In the genomic region with DNA sequence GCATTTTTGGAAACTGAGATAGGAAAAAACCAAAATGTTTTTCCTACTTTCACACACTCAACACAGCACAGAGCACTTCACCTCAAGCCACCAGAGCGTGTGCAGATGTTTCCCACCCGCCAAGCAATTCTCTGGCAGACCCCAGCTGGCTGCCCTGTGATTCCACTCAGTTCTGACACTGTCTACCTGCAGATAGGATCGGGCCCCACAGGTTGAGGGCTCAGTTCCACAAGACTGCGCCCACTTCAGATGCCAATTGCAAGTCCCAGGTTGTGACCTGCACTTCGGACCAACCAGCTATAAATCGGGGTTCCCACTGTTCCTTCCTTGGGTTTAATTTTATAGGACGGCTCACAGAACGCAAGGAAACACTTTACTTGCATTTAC, we compare ENCODE assay signal across 26 cellular contexts. TPM values are rescaled to one million over a fixed set of nuclear protein-coding genes. Genes with fewer than 3 reads are reported as not detected.
DNase-seq lines count a peak whose midpoint lies in the region; ATAC-seq, FAIRE-seq and TF ChIP-seq lines count a peak whose summit lies in the region.
"Had no signal": no experiment of that assay in that cellular context is flagged by ENCODE, and none has a peak within 500 bp of the region (broad histone marks: within the 10 kb centered on the region; RNA-seq: fewer than 3 reads in every experiment).

No MANE protein-coding gene starts in this region.

- TF ChIP-seq POLR2A in IMR-90 (IDR thresholded peaks at IDR 0.05; ENCODE audit: low read depth, low read length) = no peak
- TF ChIP-seq POLR2A in H1 (IDR thresholded peaks at IDR 0.05; ENCODE audit: control extremely low read depth in 1 of 2, low read depth in 2 of 2, low read length in 2 of 2) = no peak
- no peak for TF ChIP-seq POLR2A in GM18505 (IDR thresholded peaks at IDR 0.05; ENCODE audit: borderline replicate concordance, extremely low read depth, insufficient read depth, insufficient read length)

- WGBS in IMR-90 (ENCODE audit: extremely low coverage in 2 of 2, insufficient read length in 1 of 2), 2 experiments = 76% methylated on average over 5 of the region's 8 CpGs; no CpG with 5 or more reads in 1 of the 2 experiments
- 60% methylated on average over 8 of the region's 8 CpGs; no CpG with 5 or more reads in 1 of the 2 experiments for WGBS in H1 (ENCODE audit: extremely low coverage in 1 of 2, insufficient coverage in 1 of 2, insufficient read length in 1 of 2, insufficient replicate concordance in 2 of 2, low coverage in 1 of 2, low lambda C conversion rate in 2 of 2, missing lambda C conversion rate in 1 of 2), 2 experiments
- 90% methylated on average over 8 of the region's 8 CpGs for WGBS in right cardiac atrium

- no peaks in the 10 kb centered on the region for H3K36me3 ChIP-seq in BLaER1
- peaks cover 14% of the 10 kb centered on the region; the same call in 1 of the 2 replicates for H3K36me3 ChIP-seq in IMR-90 (ENCODE audit: control insufficient read depth, insufficient read depth, low read length)
- no peaks in the 10 kb centered on the region for H3K36me3 ChIP-seq in H1 (ENCODE audit: control insufficient read depth in 2 of 4, insufficient read depth in 4 of 4, low read length in 3 of 4)
- H3K36me3 ChIP-seq: BE2C, upper lobe of right lung had no signal

- H3K9ac ChIP-seq in BLaER1 (peak overlapping the region; percentile 30; the same call in 1 of the 2 replicates), IMR-90 (ENCODE audit: low read depth, low read length) (no peak overlapping the region), H1 (replicated peaks in 1 of 4; ENCODE audit: extremely low read depth in 1 of 4, low read depth in 3 of 4, low read length in 3 of 4) (peak overlapping the region in 1 of 4 experiments; percentile 51; a peak in 1 of 7 replicates)
- H3K9ac ChIP-seq: SK-N-SH had no signal

- H3K4me2 ChIP-seq in BLaER1 = peak overlapping the region; percentile 74
- no peak overlapping the region for H3K4me2 ChIP-seq in IMR-90 (ENCODE audit: low read depth, low read length)
- H3K4me2 ChIP-seq in H1 (ENCODE audit: insufficient read depth in 1 of 2, low read depth in 2 of 2, low read length in 2 of 2) = peak overlapping the region; percentile 28 to 75; a peak in 3 of 4 replicates
- H3K4me2 ChIP-seq: SK-N-SH had no signal

- H2BK120ac ChIP-seq in IMR-90 (ENCODE audit: low read depth, low read length) = no peak overlapping the region
- peak overlapping the region; percentile 35 for H2BK120ac ChIP-seq in H1 (replicated peaks; ENCODE audit: low read depth, low read length)

- intact Hi-C loops in IMR-90 (cut with micrococcal nuclease) (no loop called here), right cardiac atrium (cut with DNase I) (no loop called here)

- H2AK5ac ChIP-seq in IMR-90 (ENCODE audit: low read depth, low read length) (no peak overlapping the region), H1 (ENCODE audit: low read depth, low read length) (peak overlapping the region; percentile 96; the same call in 1 of the 2 replicates)

- H2AK9ac ChIP-seq in IMR-90 (replicated peaks; ENCODE audit: low read depth, low read length, poor library complexity) = peak overlapping the region; percentile 17

- H3K23me2 ChIP-seq in H1 (ENCODE audit: low read depth, low read length) = peaks cover 2% of the 10 kb centered on the region

- peaks cover 68% of the 10 kb centered on the region for H3K4me1 Mint-ChIP-seq in neural crest cell
- H3K4me1 Mint-ChIP-seq: IgD-negative memory B cell had no signal

- no peaks in the 10 kb centered on the region for H3K36me3 Mint-ChIP-seq in neural crest cell (ENCODE audit: low read depth)
- H3K36me3 Mint-ChIP-seq: IgD-negative memory B cell; naive thymus-derived CD8-positive, alpha-beta T cell had no signal

- no peak overlapping the region for H3K56ac ChIP-seq in IMR-90 (ENCODE audit: extremely low read depth, insufficient read depth, low read length)
- H3K56ac ChIP-seq in H1 (replicated peaks; ENCODE audit: insufficient read length, low read depth, low read length) = no peak overlapping the region

- CTCF ChIA-PET in IMR-90 (lab: Yijun Ruan, JAX) = no interaction called here
- CTCF ChIA-PET in H1 (lab: Charles Lee; ENCODE audit: partially characterized antibody) = interaction anchor here (0.8 to 1.9 kb wide), 12 partner anchors 8 to 407 kb away, joined by 3 to 12 read pairs (median 4); a partner anchor contains a TSS

- H3K4me1 ChIP-seq in BLaER1 = peaks cover 93% of the 10 kb centered on the region
- H3K4me1 ChIP-seq in IMR-90 (ENCODE audit: control insufficient read depth, insufficient read depth, low read length) = peaks cover 10% of the 10 kb centered on the region
- H3K4me1 ChIP-seq in H1 (replicated peaks in 1 of 4; ENCODE audit: control insufficient read depth in 3 of 4, insufficient read depth in 4 of 4, low read length in 3 of 4) = peaks cover 29 to 50% (median 41%) of the 10 kb centered on the region in 4 experiments
- peaks cover 13% of the 10 kb centered on the region for H3K4me1 ChIP-seq in right cardiac atrium (ENCODE audit: control insufficient read depth, insufficient read depth, low read length)

- H2AFZ ChIP-seq in IMR-90 (replicated peaks; ENCODE audit: low read length, poor library complexity) (no peak overlapping the region), H1 (ENCODE audit: low read length) (no peak overlapping the region)

- H3K79me1 ChIP-seq in IMR-90 (ENCODE audit: low read depth in 1 of 2, low read length in 2 of 2) (peaks cover 0 to 2% of the 10 kb centered on the region in 2 experiments; a peak in 1 of 4 replicates), H1 (ENCODE audit: low read depth, low read length) (no peaks in the 10 kb centered on the region)

- H3K9me1 ChIP-seq in IMR-90 (ENCODE audit: insufficient read depth, low read length) = 0 out of 2 replicates have a peak, but pooled peaks cover 4% of the 10 kb centered on the region

- H3K79me2 ChIP-seq in H1 (ENCODE audit: control insufficient read depth in 1 of 2, insufficient read depth in 2 of 2, low read length in 2 of 2) = no peaks in the 10 kb centered on the region

- no peak overlapping the region for H4K8ac ChIP-seq in IMR-90 (ENCODE audit: low read depth in 2 of 2, low read length in 2 of 2)
- H4K8ac ChIP-seq in H1 (ENCODE audit: extremely low read depth, insufficient read depth, low read length) = peak overlapping the region; percentile 22; the same call in 1 of the 2 replicates

- H3K18ac ChIP-seq in IMR-90 (ENCODE audit: low read depth, low read length) (no peak overlapping the region), H1 (ENCODE audit: extremely low read depth, low read length) (peak overlapping the region; percentile 82)

- H2BK5ac ChIP-seq in IMR-90 (ENCODE audit: low read depth, low read length, poor library complexity, severe bottlenecking) (no peak overlapping the region), H1 (ENCODE audit: low read depth, low read length) (peak overlapping the region; percentile 89; the same call in 1 of the 2 replicates)

- H3K14ac ChIP-seq in IMR-90 (replicated peaks; ENCODE audit: low read depth, low read length) = no peak overlapping the region
- no peak overlapping the region for H3K14ac ChIP-seq in H1 (ENCODE audit: insufficient read length)

- TF ChIP-seq CTCF in IMR-90 (conservative IDR thresholded peaks at IDR 0.05; ENCODE audit: low read depth, low read length) (no peak), H1 (IDR thresholded peaks at IDR 0.05; ENCODE audit: control extremely low read depth in 1 of 3, insufficient read depth in 1 of 3, low read depth in 1 of 3, low read length in 3 of 3) (no peak), neural crest cell (conservative IDR thresholded peaks at IDR 0.05) (no peak)

- H2BK15ac ChIP-seq in IMR-90 (ENCODE audit: low read depth, low read length) = no peak overlapping the region
- 0 out of 2 replicates have a peak overlapping the region, but pooled peaks have one; percentile 63 for H2BK15ac ChIP-seq in H1 (ENCODE audit: low read length)

- H2BK12ac ChIP-seq in H1 (ENCODE audit: low read depth, low read length) = peak overlapping the region; percentile 97

- no peak overlapping the region for H4K91ac ChIP-seq in IMR-90 (ENCODE audit: insufficient read depth, low read depth, low read length)
- H4K91ac ChIP-seq in H1 (replicated peaks; ENCODE audit: insufficient read length, low read length) = peak overlapping the region; percentile 8

- H3K27me3 Mint-ChIP-seq in neural crest cell (ENCODE audit: low read depth) = no peaks in the 10 kb centered on the region

- peak overlapping the region; percentile 48 for H3K4me3 Mint-ChIP-seq in neural crest cell
- H3K4me3 Mint-ChIP-seq: naive thymus-derived CD8-positive, alpha-beta T cell had no signal

- no peak for TF ChIP-seq EP300 in H1 (IDR thresholded peaks at IDR 0.05; ENCODE audit: borderline replicate concordance in 1 of 2, low read depth in 2 of 2, low read length in 2 of 2)

- H4K20me1 ChIP-seq in BLaER1 (no peaks in the 10 kb centered on the region; the same call in 1 of the 2 replicates), IMR-90 (ENCODE audit: insufficient read depth, low read length) (peaks cover 9% of the 10 kb centered on the region; the same call in 1 of the 2 replicates), H1 (replicated peaks in 1 of 2; ENCODE audit: control insufficient read depth in 1 of 2, insufficient read depth in 2 of 2, low read length in 2 of 2) (no peaks in the 10 kb centered on the region)

- no peak for DNase-seq in IMR-90
- no peak for DNase-seq in H1 (ENCODE audit: low read depth in 1 of 2, low spot score in 2 of 2)
- DNase-seq in neural crest cell (ENCODE audit: low read depth, low spot score) = no peak
- DNase-seq in right cardiac atrium = no peak
- DNase-seq in NCI-H146 (lab: John Stamatoyannopoulos, UW) = no peak
- DNase-seq: activated CD4-positive, alpha-beta T cell treated with anti-CD3 and anti-CD28 coated beads for 4 hours; activated CD8-positive, alpha-beta memory T cell treated with anti-CD3 and anti-CD28 coated beads for 24 hours; activated gamma-delta T cell; activated T-cell treated with anti-CD3 and anti-CD28 coated beads, Interleukin-2, amount 50 U/mL, for 1 hour; DMS79; left colon; NCI-H2081 treated with DMSO at 0.1 percent for 48 hours; NK-92 treated with Interleukin-12 subunit alpha and Interleukin-12 subunit beta, amount 100 ng/mL, for 24 hours; psoas muscle; SK-N-SH; small intestine; stimulated activated CD4-positive, alpha-beta T cell treated with anti-CD3 and anti-CD28 coated beads, Interleukin-2, amount 100 ng/mL, for 24 hours; upper lobe of right lung had no signal

- no peak for FAIRE-seq in H1 (lab: Jason Lieb, UNC)
- FAIRE-seq: H54, RCC 7860, small intestine had no signal

- H3K9me3 Mint-ChIP-seq in neural crest cell = no peaks in the 10 kb centered on the region
- H3K9me3 Mint-ChIP-seq: naive thymus-derived CD8-positive, alpha-beta T cell had no signal

- H4K5ac ChIP-seq in IMR-90 (ENCODE audit: low read depth, low read length) (no peak overlapping the region), H1 (ENCODE audit: insufficient read length, low read depth, low read length) (no peak overlapping the region)

- no peaks in the 10 kb centered on the region for H3K27me3 ChIP-seq in BLaER1
- H3K27me3 ChIP-seq in IMR-90 (ENCODE audit: control insufficient read depth, insufficient read depth, low read length) = no peaks in the 10 kb centered on the region
- H3K27me3 ChIP-seq in H1 (replicated peaks in 1 of 4; ENCODE audit: control insufficient read depth in 3 of 4, extremely low read depth in 1 of 4, insufficient read depth in 3 of 4, low read length in 3 of 4) = no peaks in the 10 kb centered on the region; a peak in 1 of 7 replicates
- no peaks in the 10 kb centered on the region for H3K27me3 ChIP-seq in right cardiac atrium (ENCODE audit: control insufficient read depth, insufficient read depth)
- H3K27me3 ChIP-seq: BE2C, upper lobe of right lung had no signal

- no peak overlapping the region for H3K27ac Mint-ChIP-seq in neural crest cell (ENCODE audit: unreplicated experiment)
- H3K27ac Mint-ChIP-seq: naive thymus-derived CD8-positive, alpha-beta T cell had no signal

- BruUV-seq in IMR-90 (replicated peaks; lab: Mats Ljungman, UMichigan) = no TSS peak

- H3K4me3 ChIP-seq in BLaER1 (peak overlapping the region; percentile 24; the same call in 1 of the 2 replicates), IMR-90 (ENCODE audit: insufficient read depth, low read depth, low read length) (no peak overlapping the region), H1 (ENCODE audit: extremely low read depth in 1 of 4, insufficient read depth in 2 of 4, low read depth in 3 of 4, low read length in 4 of 4) (peak overlapping the region in 1 of 4 experiments; percentile 4; a peak in 1 of 8 replicates), right cardiac atrium (ENCODE audit: low read length) (no peak overlapping the region)
- H3K4me3 ChIP-seq: psoas muscle, upper lobe of right lung had no signal

- no peaks in the 10 kb centered on the region for H3K9me3 ChIP-seq in BLaER1
- no peaks in the 10 kb centered on the region for H3K9me3 ChIP-seq in IMR-90 (ENCODE audit: control insufficient read depth, insufficient read depth, low read length)
- no peaks in the 10 kb centered on the region for H3K9me3 ChIP-seq in H1 (ENCODE audit: insufficient read depth in 2 of 2, low read depth in 1 of 2, low read length in 1 of 2)
- no peaks in the 10 kb centered on the region for H3K9me3 ChIP-seq in right cardiac atrium (ENCODE audit: control insufficient read depth, low read length)
- H3K9me3 ChIP-seq: BE2C, psoas muscle, SK-N-SH, upper lobe of right lung had no signal

- in situ Hi-C loops in IMR-90 (cut with MboI; ENCODE audit: low sequenced_read_pairs) = no loop called here

- H3K4ac ChIP-seq in IMR-90 (ENCODE audit: low read depth, low read length) (no peak overlapping the region), H1 (replicated peaks; ENCODE audit: insufficient read length, low read depth, low read length) (peak overlapping the region; percentile 86)

- H3K27ac ChIP-seq in BLaER1 (peak overlapping the region; percentile 19; the same call in 1 of the 2 replicates), IMR-90 (ENCODE audit: insufficient read depth, low read length) (no peak overlapping the region), H1 (ENCODE audit: low read depth, low read length) (peak overlapping the region; percentile 61), right cardiac atrium (ENCODE audit: low read length) (no peak overlapping the region)
- H3K27ac ChIP-seq: psoas muscle, upper lobe of right lung had no signal

- POLR2A ChIA-PET in IMR-90 (lab: Charles Lee; ENCODE audit: unreplicated experiment) = interaction anchor here (0.6 kb wide), 1 partner anchor 1469 kb away, joined by 12 read pairs; a partner anchor contains a TSS
- POLR2A ChIA-PET in H1 (lab: Charles Lee; ENCODE audit: partially characterized antibody) = interaction anchor here (0.6 to 2.4 kb wide), 13 partner anchors 10 to 421 kb away, joined by 3 to 26 read pairs (median 3); a partner anchor contains a TSS

- H3K23ac ChIP-seq in IMR-90 (ENCODE audit: low read depth, low read length) (no peak overlapping the region), H1 (ENCODE audit: insufficient read length) (no peak overlapping the region)

- H2BK20ac ChIP-seq in IMR-90 (ENCODE audit: low read depth, low read length) (no peak overlapping the region), H1 (ENCODE audit: low read length) (peak overlapping the region; percentile 38; the same call in 1 of the 2 replicates)

- dilution Hi-C loops in IMR-90 (cut with HindIII; ENCODE audit: low sequenced_read_pairs, unreplicated experiment) = no loop called here

- ATAC-seq in IMR-90 (ENCODE audit: low read depth) (no peak), right cardiac atrium (no peak), GM18505 (IDR thresholded peaks at IDR 0.05; ENCODE audit: unreplicated experiment) (no peak), GM21786 (IDR thresholded peaks at IDR 0.05; ENCODE audit: unreplicated experiment) (no peak)
- ATAC-seq: left colon; naive thymus-derived CD8-positive, alpha-beta T cell; psoas muscle had no signal

- no peak for TF ChIP-seq RAD21 in IMR-90 (IDR thresholded peaks at IDR 0.05; ENCODE audit: low read length)
- TF ChIP-seq RAD21 in H1 (IDR thresholded peaks at IDR 0.05 in 1 of 2, conservative IDR thresholded peaks at IDR 0.05 in 1 of 2; ENCODE audit: low read depth in 2 of 2, low read length in 2 of 2) = no peak

RNA-seq across cellular contexts. Expression of a gene that starts 9.9 kb away (rescaled TPM):
- total RNA-seq in IMR-90 (2012; rRNA removed) = 1.7 and 1.8 TPM in 2 replicates
- 3.0 and 3.5 TPM in 2 replicates for polyA plus RNA-seq in IMR-90 (2012; rRNA removed)
- polyA plus RNA-seq in IMR-90 (2012; cell fraction: cytosol; rRNA removed) = 2.5 and 4.1 TPM in 2 replicates
- polyA plus RNA-seq in IMR-90 (2012; cell fraction: nucleus; rRNA removed; ENCODE audit: low replicate concordance) = 4.3 and 9.2 TPM in 2 replicates
- total RNA-seq in H1 (2021; fragmentation: NEBNext Ultra II Directional; extraction: Animal tissue kit (Norgen Biotek cat#: 25700)) = 2.6 and 3.1 TPM in 2 replicates
- polyA plus RNA-seq in H1 (2011; rRNA removed) = 1.3 and 1.9 TPM in 2 replicates
- 1.8 TPM for polyA plus RNA-seq in H1 (2011; cell fraction: cytosol; rRNA removed)
- polyA plus RNA-seq in H1 (2011; cell fraction: nucleus; rRNA removed) = 2.7 TPM
- polyA plus RNA-seq in H1 (2012, experiment 1 of 2) = 1.0 to 2.5 TPM (median 1.8 TPM) in 4 replicates
- 1.8 TPM for polyA plus RNA-seq in H1 (2012, experiment 2 of 2)
- polyA plus RNA-seq in H1 (2013, experiment 1 of 2) = 1.8 TPM
- polyA plus RNA-seq in H1 (2013, experiment 2 of 2) = 0.81 TPM
- polyA minus RNA-seq in H1 (2011; rRNA and poly(A)+ RNA removed) = 1.0 and 1.6 TPM in 2 replicates
- polyA minus RNA-seq in H1 (2011; cell fraction: cytosol; rRNA and poly(A)+ RNA removed) = 1.8 TPM
- polyA minus RNA-seq in H1 (2011; cell fraction: nucleus; rRNA and poly(A)+ RNA removed) = 3.0 TPM
- 2.1 and 3.2 TPM in 2 replicates for total RNA-seq in neural crest cell
- 10 to 100 TPM; 10.2 to 16.6 (median 12.0) TPM for total RNA-seq in right cardiac atrium
- 11.6 TPM for polyA plus RNA-seq in right cardiac atrium
- polyA plus RNA-seq: IgD-negative memory B cell had no signal

Comparison
In these comparisons a context has a peak if more than half of its experiments do, and no peak if none do; other contexts are left out.
1. H3K27ac ChIP-seq: peak in BLaER1 (single experiment) and H1 (single experiment); none in IMR-90 (single experiment) and right cardiac atrium (single experiment).